ENCODE assay signal across 8 cellular contexts in the genomic region with DNA sequence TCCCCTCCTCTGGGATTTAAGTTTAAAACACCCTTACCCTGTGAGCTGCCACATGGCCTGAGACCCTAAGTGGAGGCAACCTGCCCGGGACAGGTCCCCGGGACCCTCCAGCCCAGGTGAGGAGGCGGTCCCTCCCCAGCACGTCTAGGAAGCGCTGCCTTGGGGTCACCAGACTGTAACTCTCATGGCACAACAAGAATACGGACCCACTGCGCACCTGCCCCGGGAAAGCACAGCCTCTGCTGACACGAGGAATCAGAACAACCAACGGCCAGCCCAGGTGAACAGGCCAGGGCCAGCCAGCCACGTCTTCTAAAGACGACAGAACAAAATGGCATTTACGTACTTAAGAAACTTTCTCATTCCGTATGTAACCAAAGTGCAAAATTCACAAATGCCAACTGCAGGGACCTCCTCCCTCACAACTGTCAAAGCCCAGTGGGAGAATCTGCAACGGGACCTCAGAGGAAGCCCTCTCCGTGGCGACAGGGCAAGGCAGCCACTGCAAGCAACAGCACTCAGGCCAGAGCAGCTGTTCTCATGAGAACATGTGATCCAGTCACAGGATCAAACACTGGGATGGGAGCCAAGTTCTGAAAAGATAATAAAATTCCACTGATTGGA.
A peak's percentile ranks its signal among the peaks of the same experiment; 100 is the strongest.
DNase-seq lines count a peak whose midpoint lies in the region; ATAC-seq, FAIRE-seq and TF ChIP-seq lines count a peak whose summit lies in the region.
"Had no signal": no experiment of that assay in that cellular context is flagged by ENCODE, and none has a peak within 500 bp of the region (broad histone marks: within the 10 kb centered on the region; RNA-seq: fewer than 3 reads in every experiment).

No MANE protein-coding gene starts in this region.

- no peak for FAIRE-seq in frontal cortex (lab: Jason Lieb, UNC)

- no peak overlapping the region for H2BK120ac ChIP-seq in IMR-90 (ENCODE audit: low read depth, low read length)

- BruUV-seq in IMR-90 (replicated peaks; lab: Mats Ljungman, UMichigan): no TSS peak

- 92% methylated on average over 6 of the region's 17 CpGs; no CpG with 5 or more reads in 1 of the 2 experiments for WGBS in IMR-90 (ENCODE audit: extremely low coverage in 2 of 2, insufficient read length in 1 of 2), 2 experiments

- H3K9ac ChIP-seq in IMR-90 (ENCODE audit: low read depth, low read length): no peak overlapping the region

- no peak overlapping the region for H2AK9ac ChIP-seq in IMR-90 (replicated peaks; ENCODE audit: low read depth, low read length, poor library complexity)

- no peak overlapping the region for H2BK15ac ChIP-seq in IMR-90 (ENCODE audit: low read depth, low read length)

- ATAC-seq in IMR-90 (ENCODE audit: low read depth) (peak; percentile 33; the same call in 1 of the 2 replicates), GM19397 (IDR thresholded peaks at IDR 0.05; ENCODE audit: unreplicated experiment) (no peak)
- ATAC-seq: WTC11 had no signal

- TF ChIP-seq POLR2A in IMR-90 (IDR thresholded peaks at IDR 0.05; ENCODE audit: low read depth, low read length): no peak

- peaks cover 12 to 66% of the 10 kb centered on the region in 2 experiments for H3K79me1 ChIP-seq in IMR-90 (ENCODE audit: low read depth in 1 of 2, low read length in 2 of 2)

- H3K56ac ChIP-seq in IMR-90 (ENCODE audit: extremely low read depth, insufficient read depth, low read length): no peak overlapping the region

- no peaks in the 10 kb centered on the region for H3K36me3 Mint-ChIP-seq in CD14-positive monocyte

- no peak overlapping the region for H4K8ac ChIP-seq in IMR-90 (ENCODE audit: low read depth in 2 of 2, low read length in 2 of 2)

- no peak for TF ChIP-seq CTCF in IMR-90 (conservative IDR thresholded peaks at IDR 0.05; ENCODE audit: low read depth, low read length)
- no peak for TF ChIP-seq CTCF in CD14-positive monocyte (IDR thresholded peaks at IDR 0.05)

- no peak overlapping the region for H3K4me2 ChIP-seq in IMR-90 (ENCODE audit: low read depth, low read length)

- no peak overlapping the region for H3K23ac ChIP-seq in IMR-90 (ENCODE audit: low read depth, low read length)

- H3K18ac ChIP-seq in IMR-90 (ENCODE audit: low read depth, low read length): no peak overlapping the region

- H4K20me1 ChIP-seq in IMR-90 (ENCODE audit: insufficient read depth, low read length): peaks cover 35% of the 10 kb centered on the region

- dilution Hi-C loops in IMR-90 (cut with HindIII; ENCODE audit: low sequenced_read_pairs, unreplicated experiment): no loop called here

- H3K4ac ChIP-seq in IMR-90 (ENCODE audit: low read depth, low read length): no peak overlapping the region

- no peak overlapping the region for H3K4me3 Mint-ChIP-seq in CD14-positive monocyte
- H3K4me3 Mint-ChIP-seq: WTC11 had no signal

- H3K27me3 ChIP-seq in IMR-90 (ENCODE audit: control insufficient read depth, insufficient read depth, low read length): no peaks in the 10 kb centered on the region

- no peak overlapping the region for H2AK5ac ChIP-seq in IMR-90 (ENCODE audit: low read depth, low read length)

- H4K5ac ChIP-seq in IMR-90 (ENCODE audit: low read depth, low read length): no peak overlapping the region

- H4K91ac ChIP-seq in IMR-90 (ENCODE audit: insufficient read depth, low read depth, low read length): no peak overlapping the region

- in situ Hi-C loops in IMR-90 (cut with MboI; ENCODE audit: low sequenced_read_pairs): no loop called here

- POLR2A ChIA-PET in IMR-90 (lab: Charles Lee; ENCODE audit: unreplicated experiment): no interaction called here

- peaks cover 0 to 10% (median 4%) of the 10 kb centered on the region in 7 donors for H3K9me3 Mint-ChIP-seq in CD14-positive monocyte

- H3K4me1 Mint-ChIP-seq in CD14-positive monocyte: peaks cover 11% of the 10 kb centered on the region

- H3K4me3 ChIP-seq in IMR-90 (ENCODE audit: insufficient read depth, low read depth, low read length): no peak overlapping the region

- no peak overlapping the region for H2BK5ac ChIP-seq in IMR-90 (ENCODE audit: low read depth, low read length, poor library complexity, severe bottlenecking)

- peaks cover 5 to 8% (median 8%) of the 10 kb centered on the region in 3 donors for H3K27me3 Mint-ChIP-seq in CD14-positive monocyte (ENCODE audit: low read depth in 3 of 3)

- H3K9me1 ChIP-seq in IMR-90 (ENCODE audit: insufficient read depth, low read length): peaks cover 16% of the 10 kb centered on the region

- no peak overlapping the region for H2BK20ac ChIP-seq in IMR-90 (ENCODE audit: low read depth, low read length)

- H3K36me3 ChIP-seq in IMR-90 (ENCODE audit: control insufficient read depth, insufficient read depth, low read length): peaks cover 27% of the 10 kb centered on the region

- H2AFZ ChIP-seq in IMR-90 (replicated peaks; ENCODE audit: low read length, poor library complexity): no peak overlapping the region

- H3K14ac ChIP-seq in IMR-90 (replicated peaks; ENCODE audit: low read depth, low read length): no peak overlapping the region

- no peaks in the 10 kb centered on the region for H3K9me3 ChIP-seq in IMR-90 (ENCODE audit: control insufficient read depth, insufficient read depth, low read length)

- peaks cover 2% of the 10 kb centered on the region; the same call in 1 of the 2 replicates for H3K4me1 ChIP-seq in IMR-90 (ENCODE audit: control insufficient read depth, insufficient read depth, low read length)

- H3K27ac ChIP-seq in IMR-90 (ENCODE audit: insufficient read depth, low read length): no peak overlapping the region

- CTCF ChIA-PET in IMR-90 (lab: Yijun Ruan, JAX): no interaction called here

- intact Hi-C loops in IMR-90 (cut with micrococcal nuclease) (no loop called here), CD14-positive monocyte (cut with micrococcal nuclease) (no loop called here)

- TF ChIP-seq RAD21 in IMR-90 (IDR thresholded peaks at IDR 0.05; ENCODE audit: low read length): no peak

- no peak overlapping the region for H3K27ac Mint-ChIP-seq in CD14-positive monocyte
- H3K27ac Mint-ChIP-seq: WTC11 had no signal

- peak; percentile 57 for DNase-seq in IMR-90
- peak; percentile 43 for DNase-seq in NCI-H748 (lab: John Stamatoyannopoulos, UW; ENCODE audit: unreplicated experiment)
- DNase-seq in frontal cortex (ENCODE audit: low spot score in 2 of 2): peak; percentile 57 to 60
- peak; percentile 9 for DNase-seq in renal cortical epithelial cell (ENCODE audit: low read depth)
- no peak for DNase-seq in SKM-1 (lab: John Stamatoyannopoulos, UW; ENCODE audit: unreplicated experiment)
- no peak for DNase-seq in CD14-positive monocyte (ENCODE audit: low spot score)

TF ChIP-seq in IMR-90, 13 proteins besides CTCF, POLR2A, EP300 and RAD21:
- TF ChIP-seq MXI1 (IDR thresholded peaks at IDR 0.05; ENCODE audit: borderline replicate concordance, low read depth, low read length): no peak
- TF ChIP-seq, protein P1, sequence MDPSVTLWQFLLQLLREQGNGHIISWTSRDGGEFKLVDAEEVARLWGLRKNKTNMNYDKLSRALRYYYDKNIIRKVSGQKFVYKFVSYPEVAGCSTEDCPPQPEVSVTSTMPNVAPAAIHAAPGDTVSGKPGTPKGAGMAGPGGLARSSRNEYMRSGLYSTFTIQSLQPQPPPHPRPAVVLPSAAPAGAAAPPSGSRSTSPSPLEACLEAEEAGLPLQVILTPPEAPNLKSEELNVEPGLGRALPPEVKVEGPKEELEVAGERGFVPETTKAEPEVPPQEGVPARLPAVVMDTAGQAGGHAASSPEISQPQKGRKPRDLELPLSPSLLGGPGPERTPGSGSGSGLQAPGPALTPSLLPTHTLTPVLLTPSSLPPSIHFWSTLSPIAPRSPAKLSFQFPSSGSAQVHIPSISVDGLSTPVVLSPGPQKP (IDR thresholded peaks at IDR 0.05; ENCODE audit: borderline replicate concordance, low read depth, low read length): no peak
- no peak for TF ChIP-seq SMC3 (IDR thresholded peaks at IDR 0.05; ENCODE audit: low read depth, low read length)
- TF ChIP-seq, protein P2, sequence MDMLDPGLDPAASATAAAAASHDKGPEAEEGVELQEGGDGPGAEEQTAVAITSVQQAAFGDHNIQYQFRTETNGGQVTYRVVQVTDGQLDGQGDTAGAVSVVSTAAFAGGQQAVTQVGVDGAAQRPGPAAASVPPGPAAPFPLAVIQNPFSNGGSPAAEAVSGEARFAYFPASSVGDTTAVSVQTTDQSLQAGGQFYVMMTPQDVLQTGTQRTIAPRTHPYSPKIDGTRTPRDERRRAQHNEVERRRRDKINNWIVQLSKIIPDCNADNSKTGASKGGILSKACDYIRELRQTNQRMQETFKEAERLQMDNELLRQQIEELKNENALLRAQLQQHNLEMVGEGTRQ (IDR thresholded peaks at IDR 0.05; ENCODE audit: low read depth, low read length): peak; percentile 83; the same call in 1 of the 2 replicates
- TF ChIP-seq RFX5 (IDR thresholded peaks at IDR 0.05; ENCODE audit: low read depth, low read length): no peak
- no peak for TF ChIP-seq BHLHE40 (IDR thresholded peaks at IDR 0.05; ENCODE audit: low read depth, low read length)

Comparison
In these comparisons a context has a peak if more than half of its experiments do, and no peak if none do; other contexts are left out.
1. DNase-seq: peak in IMR-90 (single experiment), NCI-H748 (single experiment), frontal cortex (2 of 2) and renal cortical epithelial cell (single experiment); none in SKM-1 (single experiment) and CD14-positive monocyte (single experiment).